20 cellular contexts compared by ENCODE assay signal in the genomic region with DNA sequence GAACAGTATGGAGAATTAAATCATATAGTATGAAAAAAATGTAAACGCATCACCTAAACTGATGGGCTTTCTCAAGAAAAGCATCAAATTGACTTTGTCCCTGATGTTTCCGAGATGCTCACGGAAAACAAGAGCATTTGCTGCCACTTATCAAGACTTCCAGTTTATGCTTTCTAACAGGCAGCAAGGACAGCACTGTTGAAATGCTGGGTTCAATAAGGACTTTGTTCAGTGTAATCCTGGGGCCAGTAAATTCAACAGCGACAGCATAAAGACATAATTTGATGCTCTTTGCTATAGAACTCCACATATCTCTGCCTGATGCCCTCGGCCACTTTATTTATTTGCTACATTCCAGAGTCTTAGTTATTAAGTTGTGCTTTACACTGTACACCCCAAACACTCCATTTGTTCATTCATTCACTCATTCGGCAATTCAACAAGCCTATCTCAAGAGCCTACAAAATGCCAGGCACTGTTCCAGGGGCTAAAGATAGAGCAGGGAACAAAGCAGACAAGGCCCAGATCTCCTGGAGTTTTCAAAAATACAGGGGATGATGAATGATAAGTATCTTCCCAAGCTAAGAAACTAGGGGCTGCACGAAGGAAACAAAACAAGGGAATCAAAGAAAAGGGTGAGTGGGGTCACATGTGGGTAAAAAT.
DNase-seq lines count a peak whose midpoint lies in the region; FAIRE-seq and TF ChIP-seq lines count a peak whose summit lies in the region.
"Had no signal": no experiment of that assay in that cellular context is flagged by ENCODE, and none has a peak within 500 bp of the region (broad histone marks: within the 10 kb centered on the region; RNA-seq: fewer than 3 reads in every experiment).

No MANE protein-coding gene starts in this region.

- no peak overlapping the region for H3K18ac ChIP-seq in mesendoderm (ENCODE audit: low read length)

- H3K4me2 ChIP-seq in KMS-11 (no peak overlapping the region; the same call in 1 of the 2 replicates), mesendoderm (ENCODE audit: low read length) (no peak overlapping the region)

- H3K79me2 ChIP-seq in KMS-11 (ENCODE audit: insufficient read depth, low read depth) (no peaks in the 10 kb centered on the region), mesendoderm (ENCODE audit: control insufficient read depth, insufficient read depth, low read length) (no peaks in the 10 kb centered on the region)

- no peak for FAIRE-seq in GM19239 (lab: Jason Lieb, UNC)

- H3K27ac ChIP-seq in KMS-11 = peak overlapping the region; percentile 72; the same call in 1 of the 2 replicates
- H3K27ac ChIP-seq in endodermal cell (ENCODE audit: low read depth, low read length) = peak overlapping the region; percentile 46
- H3K27ac ChIP-seq in mesendoderm (ENCODE audit: low read depth, low read length) = no peak overlapping the region

- H2AFZ ChIP-seq in KMS-11 (ENCODE audit: low read depth) = no peak overlapping the region

- 93 to 95% methylated on average over 6 to 7 of the region's 7 CpGs for WGBS in endodermal cell (ENCODE audit: insufficient coverage in 1 of 2, insufficient read length in 1 of 2), 2 experiments
- no CpG with 5 or more reads among the region's 7 CpGs for WGBS in mesendoderm (ENCODE audit: extremely low coverage, insufficient coverage, low lambda C conversion rate)

- H3K36me3 ChIP-seq in KMS-11 (ENCODE audit: insufficient read depth) (no peaks in the 10 kb centered on the region), endodermal cell (ENCODE audit: control insufficient read depth, insufficient read depth, low read length) (no peaks in the 10 kb centered on the region), mesendoderm (ENCODE audit: control insufficient read depth, insufficient read depth, low read length) (no peaks in the 10 kb centered on the region)
- H3K36me3 ChIP-seq: BE2C had no signal

- H3K4me1 Mint-ChIP-seq in endodermal cell = peaks cover 38% of the 10 kb centered on the region
- H3K4me1 Mint-ChIP-seq: CD8-positive, alpha-beta memory T cell had no signal

- H3K36me3 Mint-ChIP-seq in endodermal cell (ENCODE audit: low read depth) = no peaks in the 10 kb centered on the region
- H3K36me3 Mint-ChIP-seq: CD8-positive, alpha-beta memory T cell had no signal

- no peak overlapping the region for H4K5ac ChIP-seq in mesendoderm (ENCODE audit: low read length)

- TF ChIP-seq CTCF in KMS-11 (conservative IDR thresholded peaks at IDR 0.05; ENCODE audit: low read depth, low read length) = no peak
- no peak for TF ChIP-seq CTCF in endodermal cell (conservative IDR thresholded peaks at IDR 0.05)

- H3K23ac ChIP-seq in mesendoderm (ENCODE audit: low read length) = no peak overlapping the region

- no peak overlapping the region for H4K8ac ChIP-seq in mesendoderm (ENCODE audit: low read depth, low read length)

- H3K27me3 ChIP-seq in KMS-11 (ENCODE audit: insufficient read depth, low read depth) (no peaks in the 10 kb centered on the region), endodermal cell (ENCODE audit: control insufficient read depth, insufficient read depth, low read length, poor library complexity, severe bottlenecking) (no peaks in the 10 kb centered on the region), mesendoderm (ENCODE audit: insufficient read depth, low read length, poor library complexity) (no peaks in the 10 kb centered on the region)
- H3K27me3 ChIP-seq: BE2C had no signal

- H3K9me3 Mint-ChIP-seq in endodermal cell = no peaks in the 10 kb centered on the region
- H3K9me3 Mint-ChIP-seq: HFFc6 had no signal

- peaks cover 48% of the 10 kb centered on the region for H3K4me1 ChIP-seq in KMS-11 (ENCODE audit: low read depth, poor library complexity, severe bottlenecking)
- peaks cover 4% of the 10 kb centered on the region for H3K4me1 ChIP-seq in endodermal cell (ENCODE audit: control insufficient read depth, insufficient read depth, low read length)
- no peaks in the 10 kb centered on the region for H3K4me1 ChIP-seq in mesendoderm (ENCODE audit: control insufficient read depth, low read depth, low read length)
- H3K4me1 ChIP-seq: BE2C had no signal

- H3K27me3 Mint-ChIP-seq in endodermal cell (ENCODE audit: insufficient read depth) = no peaks in the 10 kb centered on the region

- no peak overlapping the region for H3K4me3 Mint-ChIP-seq in endodermal cell
- H3K4me3 Mint-ChIP-seq: CD8-positive, alpha-beta memory T cell; HFFc6 had no signal

- no peaks in the 10 kb centered on the region for H4K20me1 ChIP-seq in KMS-11 (ENCODE audit: insufficient read depth)

- H3K56ac ChIP-seq in mesendoderm (ENCODE audit: low read length) = no peak overlapping the region

- no peak overlapping the region for H3K4ac ChIP-seq in mesendoderm (ENCODE audit: low read depth, low read length)

- no peaks in the 10 kb centered on the region for H3K79me1 ChIP-seq in mesendoderm (ENCODE audit: low read length)

- no peak overlapping the region for H2BK15ac ChIP-seq in mesendoderm (replicated peaks; ENCODE audit: low read depth)

- H3K27ac Mint-ChIP-seq in endodermal cell = no peak overlapping the region
- H3K27ac Mint-ChIP-seq: HFFc6 had no signal

- no peak overlapping the region for H3K4me3 ChIP-seq in KMS-11 (IDR thresholded peaks at IDR 0.05; ENCODE audit: insufficient read depth, low read depth, low read length)
- no peak overlapping the region for H3K4me3 ChIP-seq in endodermal cell (ENCODE audit: low read length)
- no peak overlapping the region for H3K4me3 ChIP-seq in mesendoderm (ENCODE audit: low read length)

- H2AK5ac ChIP-seq in mesendoderm (ENCODE audit: low read length) = peak overlapping the region; percentile 16

- H3K9ac ChIP-seq in KMS-11 (peak overlapping the region; percentile 7; the same call in 1 of the 2 replicates), endodermal cell (ENCODE audit: extremely low read depth, low read length, poor library complexity, severe bottlenecking) (no peak overlapping the region), mesendoderm (ENCODE audit: low read length) (no peak overlapping the region)

- H2BK120ac ChIP-seq in mesendoderm (ENCODE audit: low read depth, low read length) = no peak overlapping the region

- no peak for DNase-seq in endodermal cell
- no peak for DNase-seq in mesendoderm
- peak; percentile 57 for DNase-seq in superior temporal gyrus (ENCODE audit: extremely low spot score)
- no peak for DNase-seq in GM19239 (ENCODE audit: insufficient read length, low spot score)
- DNase-seq in activated T-cell treated with anti-CD3 and anti-CD28 coated beads, Interleukin-2, amount 50 U/mL, for 48 hours = no peak
- no peak for DNase-seq in NCI-H774 (lab: John Stamatoyannopoulos, UW)
- DNase-seq: ACHN; BE2C; CD8-positive, alpha-beta memory T cell; DND-41; GF-D8; HFFc6; KG1; NCI-H1092; NCI-H345; NCI-H526 treated with DMSO at 0.1 percent for 48 hours; NK-92 treated with Interleukin-12 subunit alpha and Interleukin-12 subunit beta, amount 100 ng/mL, for 24 hours; PC-3; SHP77 treated with DMSO at 0.1 percent for 48 hours had no signal

- no peaks in the 10 kb centered on the region for H3K9me3 ChIP-seq in endodermal cell (ENCODE audit: control insufficient read depth, low read length)
- H3K9me3 ChIP-seq: BE2C had no signal

- H2BK5ac ChIP-seq in mesendoderm (ENCODE audit: low read length) = no peak overlapping the region
